ENCODE assay signal across 8 cellular contexts in genomic region chr12:119876761-119877638, GRCh38. TPM values are rescaled to one million over a fixed set of nuclear protein-coding genes. Genes with fewer than 3 reads are reported as not detected.
DNase-seq lines count a peak whose midpoint lies in the region; ATAC-seq and TF ChIP-seq lines count a peak whose summit lies in the region.

A gene with protein sequence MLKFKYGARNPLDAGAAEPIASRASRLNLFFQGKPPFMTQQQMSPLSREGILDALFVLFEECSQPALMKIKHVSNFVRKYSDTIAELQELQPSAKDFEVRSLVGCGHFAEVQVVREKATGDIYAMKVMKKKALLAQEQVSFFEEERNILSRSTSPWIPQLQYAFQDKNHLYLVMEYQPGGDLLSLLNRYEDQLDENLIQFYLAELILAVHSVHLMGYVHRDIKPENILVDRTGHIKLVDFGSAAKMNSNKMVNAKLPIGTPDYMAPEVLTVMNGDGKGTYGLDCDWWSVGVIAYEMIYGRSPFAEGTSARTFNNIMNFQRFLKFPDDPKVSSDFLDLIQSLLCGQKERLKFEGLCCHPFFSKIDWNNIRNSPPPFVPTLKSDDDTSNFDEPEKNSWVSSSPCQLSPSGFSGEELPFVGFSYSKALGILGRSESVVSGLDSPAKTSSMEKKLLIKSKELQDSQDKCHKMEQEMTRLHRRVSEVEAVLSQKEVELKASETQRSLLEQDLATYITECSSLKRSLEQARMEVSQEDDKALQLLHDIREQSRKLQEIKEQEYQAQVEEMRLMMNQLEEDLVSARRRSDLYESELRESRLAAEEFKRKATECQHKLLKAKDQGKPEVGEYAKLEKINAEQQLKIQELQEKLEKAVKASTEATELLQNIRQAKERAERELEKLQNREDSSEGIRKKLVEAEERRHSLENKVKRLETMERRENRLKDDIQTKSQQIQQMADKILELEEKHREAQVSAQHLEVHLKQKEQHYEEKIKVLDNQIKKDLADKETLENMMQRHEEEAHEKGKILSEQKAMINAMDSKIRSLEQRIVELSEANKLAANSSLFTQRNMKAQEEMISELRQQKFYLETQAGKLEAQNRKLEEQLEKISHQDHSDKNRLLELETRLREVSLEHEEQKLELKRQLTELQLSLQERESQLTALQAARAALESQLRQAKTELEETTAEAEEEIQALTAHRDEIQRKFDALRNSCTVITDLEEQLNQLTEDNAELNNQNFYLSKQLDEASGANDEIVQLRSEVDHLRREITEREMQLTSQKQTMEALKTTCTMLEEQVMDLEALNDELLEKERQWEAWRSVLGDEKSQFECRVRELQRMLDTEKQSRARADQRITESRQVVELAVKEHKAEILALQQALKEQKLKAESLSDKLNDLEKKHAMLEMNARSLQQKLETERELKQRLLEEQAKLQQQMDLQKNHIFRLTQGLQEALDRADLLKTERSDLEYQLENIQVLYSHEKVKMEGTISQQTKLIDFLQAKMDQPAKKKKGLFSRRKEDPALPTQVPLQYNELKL (N-terminal part only) (minus strand): TSS chr12:119877320. CDS start chr12:119876168, 1,152 bp downstream.

- peak within 1 kb of the TSS; percentile 17; the same call in 1 of the 2 replicates for H3K14ac ChIP-seq in IMR-90 (replicated peaks; ENCODE audit: low read depth, low read length)

- H3K4me2 ChIP-seq in IMR-90 (ENCODE audit: low read depth, low read length) (peak within 1 kb of the TSS; percentile 88), OCI-LY7 (ENCODE audit: low read length) (peak within 1 kb of the TSS; percentile 79)

- H3K79me2 ChIP-seq in OCI-LY7 (ENCODE audit: insufficient read depth, low read depth, low read length) = peaks cover 11% of the 10 kb centered on the region; the same call in 1 of the 2 replicates

- no peaks in the 10 kb centered on the region for H3K9me2 ChIP-seq in OCI-LY7 (ENCODE audit: insufficient read depth, low read length)

- 4% methylated on average over 5 of the region's 56 CpGs; no CpG with 5 or more reads in 1 of the 2 experiments for WGBS in IMR-90 (ENCODE audit: extremely low coverage in 2 of 2, insufficient read length in 1 of 2), 2 experiments

- no peaks in the 10 kb centered on the region for H3K9me1 ChIP-seq in IMR-90 (ENCODE audit: insufficient read depth, low read length)

- H2BK20ac ChIP-seq in IMR-90 (ENCODE audit: low read depth, low read length) = no peak within 1 kb of the TSS

- H3K9me3 ChIP-seq in IMR-90 (ENCODE audit: control insufficient read depth, insufficient read depth, low read length) (no peaks in the 10 kb centered on the region), OCI-LY7 (ENCODE audit: low read length) (no peaks in the 10 kb centered on the region), mononuclear cell (ENCODE audit: low read depth, low read length) (no peaks in the 10 kb centered on the region)

- POLR2A ChIA-PET in IMR-90 (lab: Charles Lee; ENCODE audit: unreplicated experiment) = interaction anchor here (0.6 kb wide), 2 partner anchors 23 to 189 kb away, joined by 3 to 18 read pairs; no protein-coding TSS in a partner anchor
- POLR2A ChIA-PET in OCI-LY7 (lab: Charles Lee) = interaction anchor here (0.5 to 1.7 kb wide), 6 partner anchors 12 to 242 kb away, joined by 3 to 6 read pairs (median 4); no protein-coding TSS in a partner anchor

- BruUV-seq in IMR-90 (replicated peaks; lab: Mats Ljungman, UMichigan) (no TSS peak), OCI-LY7 (replicated peaks; lab: Mats Ljungman, UMichigan) (TSS peak; percentile 48)

- H3K23ac ChIP-seq in IMR-90 (ENCODE audit: low read depth, low read length) = peak within 1 kb of the TSS; percentile 41

- H3K4me3 ChIP-seq in IMR-90 (ENCODE audit: insufficient read depth, low read depth, low read length) = peak within 1 kb of the TSS; percentile 60
- peak within 1 kb of the TSS; percentile 86 for H3K4me3 ChIP-seq in OCI-LY7 (ENCODE audit: low read depth, low read length, poor library complexity, severe bottlenecking)
- H3K4me3 ChIP-seq in epithelial cell of esophagus (ENCODE audit: low read length) = peak within 1 kb of the TSS; percentile 89
- peak within 1 kb of the TSS; percentile 80 for H3K4me3 ChIP-seq in mononuclear cell (ENCODE audit: low read length)

- no peak for TF ChIP-seq RAD21 in IMR-90 (IDR thresholded peaks at IDR 0.05; ENCODE audit: low read length)

- H2BK5ac ChIP-seq in IMR-90 (ENCODE audit: low read depth, low read length, poor library complexity, severe bottlenecking) = peak within 1 kb of the TSS; percentile 28

- no peaks in the 10 kb centered on the region for H3K27me3 ChIP-seq in IMR-90 (ENCODE audit: control insufficient read depth, insufficient read depth, low read length)
- peaks cover 2% of the 10 kb centered on the region for H3K27me3 ChIP-seq in mononuclear cell (ENCODE audit: insufficient read depth, low read length)

- TF ChIP-seq CTCF in IMR-90 (conservative IDR thresholded peaks at IDR 0.05; ENCODE audit: low read depth, low read length) (no peak), OCI-LY7 (conservative IDR thresholded peaks at IDR 0.05; ENCODE audit: low read length) (no peak), epithelial cell of esophagus (IDR thresholded peaks at IDR 0.05; ENCODE audit: insufficient read depth, low read depth, low read length, missing control alignments) (no peak)

- H3K36me3 ChIP-seq in IMR-90 (ENCODE audit: control insufficient read depth, insufficient read depth, low read length) (no peaks in the 10 kb centered on the region), OCI-LY7 (ENCODE audit: insufficient read depth, low read length) (peaks cover 37% of the 10 kb centered on the region)

- CTCF ChIA-PET in IMR-90 (lab: Yijun Ruan, JAX) (interaction anchor here (0.6 kb wide), 1 partner anchor 207 kb away, joined by 3 read pairs; no protein-coding TSS in a partner anchor), OCI-LY7 (lab: Charles Lee; ENCODE audit: unreplicated experiment) (no interaction called here)

- no peak within 1 kb of the TSS for H2BK15ac ChIP-seq in IMR-90 (ENCODE audit: low read depth, low read length)

- in situ Hi-C loops in IMR-90 (cut with MboI; ENCODE audit: low sequenced_read_pairs) = no loop called here

- H3K56ac ChIP-seq in IMR-90 (ENCODE audit: extremely low read depth, insufficient read depth, low read length) = peak within 1 kb of the TSS; percentile 25; the same call in 1 of the 2 replicates

- peak within 1 kb of the TSS; percentile 46; the same call in 1 of the 2 replicates for H3K9ac ChIP-seq in IMR-90 (ENCODE audit: low read depth, low read length)

- ATAC-seq in GM21529 (IDR thresholded peaks at IDR 0.05; ENCODE audit: unreplicated experiment) (peak; percentile 99), IMR-90 (ENCODE audit: low read depth) (peak; percentile 100)

- H4K5ac ChIP-seq in IMR-90 (ENCODE audit: low read depth, low read length) = no peak within 1 kb of the TSS

- H3K4me1 ChIP-seq in IMR-90 (ENCODE audit: control insufficient read depth, insufficient read depth, low read length) (no peaks in the 10 kb centered on the region), OCI-LY7 (ENCODE audit: insufficient read depth, low read length, poor library complexity, severe bottlenecking) (peaks cover 12% of the 10 kb centered on the region), mononuclear cell (ENCODE audit: insufficient read depth, low read length) (peaks cover 15% of the 10 kb centered on the region)

- H3K79me1 ChIP-seq in IMR-90 (ENCODE audit: low read depth in 1 of 2, low read length in 2 of 2) = peaks cover 6 to 12% of the 10 kb centered on the region in 2 experiments; a peak in 3 of 4 replicates

- dilution Hi-C loops in IMR-90 (cut with HindIII; ENCODE audit: low sequenced_read_pairs, unreplicated experiment) = no loop called here

- no peak for TF ChIP-seq POLR2A in IMR-90 (IDR thresholded peaks at IDR 0.05; ENCODE audit: low read depth, low read length)

- no peak within 1 kb of the TSS; the same call in 1 of the 2 replicates for H2AK5ac ChIP-seq in IMR-90 (ENCODE audit: low read depth, low read length)

- peak within 1 kb of the TSS; percentile 59 for H3K4ac ChIP-seq in IMR-90 (ENCODE audit: low read depth, low read length)

- H2AFZ ChIP-seq in IMR-90 (replicated peaks; ENCODE audit: low read length, poor library complexity) (peak within 1 kb of the TSS; percentile 87), OCI-LY7 (ENCODE audit: low read length) (peak within 1 kb of the TSS; percentile 100)

- no peak within 1 kb of the TSS for H3K18ac ChIP-seq in IMR-90 (ENCODE audit: low read depth, low read length)

- peak within 1 kb of the TSS; percentile 34 to 83 for H4K8ac ChIP-seq in IMR-90 (ENCODE audit: low read depth in 2 of 2, low read length in 2 of 2)

- DNase-seq in DMS114 treated with DMSO at 0.1 percent for 48 hours (lab: John Stamatoyannopoulos, UW; ENCODE audit: unreplicated experiment) = peak; percentile 96
- DNase-seq in IMR-90 = peak; percentile 93
- DNase-seq in OCI-LY7 (ENCODE audit: low spot score) = peak; percentile 95
- DNase-seq in activated CD8-positive, alpha-beta memory T cell treated with anti-CD3 and anti-CD28 coated beads, Interleukin-2, amount 50 U/mL, for 48 hours = peak; percentile 89
- DNase-seq in epithelial cell of esophagus (ENCODE audit: low read depth) = peak; percentile 97
- peak; percentile 73 to 83 for DNase-seq in stimulated activated CD8-positive, alpha-beta memory T cell treated with anti-CD3 and anti-CD28 coated beads, Interleukin-2, amount 100 ng/mL, for 48 hours (ENCODE audit: low read depth in 2 of 2)

- H3K27ac ChIP-seq in IMR-90 (ENCODE audit: insufficient read depth, low read length) (peak within 1 kb of the TSS; percentile 27; the same call in 1 of the 2 replicates), OCI-LY7 (ENCODE audit: low read depth, low read length, poor library complexity, severe bottlenecking) (peak within 1 kb of the TSS; percentile 52)

- H4K20me1 ChIP-seq in IMR-90 (ENCODE audit: insufficient read depth, low read length) (no peaks in the 10 kb centered on the region), OCI-LY7 (ENCODE audit: insufficient read depth, low read length) (no peaks in the 10 kb centered on the region)

- H2BK120ac ChIP-seq in IMR-90 (ENCODE audit: low read depth, low read length) = peak within 1 kb of the TSS; percentile 14; the same call in 1 of the 2 replicates

- intact Hi-C loops in IMR-90 (cut with micrococcal nuclease) = no loop called here
- intact Hi-C loops in OCI-LY7 (cut with micrococcal nuclease; ENCODE audit: unreplicated experiment) = no loop called here

- H2AK9ac ChIP-seq in IMR-90 (replicated peaks; ENCODE audit: low read depth, low read length, poor library complexity) = peak within 1 kb of the TSS; percentile 32

- H4K91ac ChIP-seq in IMR-90 (ENCODE audit: insufficient read depth, low read depth, low read length) = peak within 1 kb of the TSS; percentile 46

TF ChIP-seq in IMR-90, 13 proteins besides CTCF, POLR2A, EP300 and RAD21 (continues in another document):
- TF ChIP-seq RFX5 (IDR thresholded peaks at IDR 0.05; ENCODE audit: low read depth, low read length) (no peak), MXI1 (IDR thresholded peaks at IDR 0.05; ENCODE audit: borderline replicate concordance, low read depth, low read length) (peak; percentile 66; the same call in 1 of the 2 replicates)

RNA-seq across cellular contexts. Expression of the gene that starts here (rescaled TPM):
- 21.0 and 23.1 TPM in 2 replicates for total RNA-seq in IMR-90 (2012; rRNA removed)
- 13.1 and 13.2 TPM in 2 replicates for polyA plus RNA-seq in IMR-90 (2012; rRNA removed)
- polyA plus RNA-seq in IMR-90 (2012; cell fraction: cytosol; rRNA removed) = 4.5 and 5.6 TPM in 2 replicates
- polyA plus RNA-seq in IMR-90 (2012; cell fraction: nucleus; rRNA removed; ENCODE audit: low replicate concordance) = 23.8 and 35.4 TPM in 2 replicates
- total RNA-seq in OCI-LY7 (2014; rRNA removed; shearing (Covaris generic)) = 33.4 and 74.4 TPM in 2 replicates
- total RNA-seq in OCI-LY7 (2022) = 90.1 and 117 TPM in 2 replicates
- 0.84 TPM for total RNA-seq in mononuclear cell

Comparison
In these comparisons a context has a peak if more than half of its experiments do, and no peak if none do; other contexts are left out.
1. Peak in every context shown above with its lines: DNase-seq, ATAC-seq, H3K4me3 ChIP-seq and H3K27ac ChIP-seq.
2. RNA of the gene that starts here (total RNA-seq): 33.4 to 117 TPM in OCI-LY7 and 21.0 to 23.1 TPM in IMR-90; 0.84 TPM in mononuclear cell (single experiment); every median in the first group is over 10 times any median in the second.